ENCODE assay signal across 1 cellular context in genomic region chr1:53325326-53326087, GRCh38.
TF ChIP-seq lines count a peak whose summit lies in the region.

No MANE protein-coding gene starts in this region.

TF ChIP-seq in IMR-90, 13 proteins besides CTCF, POLR2A, EP300 and RAD21 (continued from another document):
- TF ChIP-seq, protein P1, sequence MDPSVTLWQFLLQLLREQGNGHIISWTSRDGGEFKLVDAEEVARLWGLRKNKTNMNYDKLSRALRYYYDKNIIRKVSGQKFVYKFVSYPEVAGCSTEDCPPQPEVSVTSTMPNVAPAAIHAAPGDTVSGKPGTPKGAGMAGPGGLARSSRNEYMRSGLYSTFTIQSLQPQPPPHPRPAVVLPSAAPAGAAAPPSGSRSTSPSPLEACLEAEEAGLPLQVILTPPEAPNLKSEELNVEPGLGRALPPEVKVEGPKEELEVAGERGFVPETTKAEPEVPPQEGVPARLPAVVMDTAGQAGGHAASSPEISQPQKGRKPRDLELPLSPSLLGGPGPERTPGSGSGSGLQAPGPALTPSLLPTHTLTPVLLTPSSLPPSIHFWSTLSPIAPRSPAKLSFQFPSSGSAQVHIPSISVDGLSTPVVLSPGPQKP (IDR thresholded peaks at IDR 0.05; ENCODE audit: borderline replicate concordance, low read depth, low read length), result no peak
- TF ChIP-seq MAFK (IDR thresholded peaks at IDR 0.05; ENCODE audit: low read depth, low read length), result no peak
- TF ChIP-seq RFX5 (IDR thresholded peaks at IDR 0.05; ENCODE audit: low read depth, low read length), result no peak
- TF ChIP-seq MXI1 (IDR thresholded peaks at IDR 0.05; ENCODE audit: borderline replicate concordance, low read depth, low read length), result no peak
